ENCODE assay signal across 13 cellular contexts in genomic region chr14:68774771-68775613, GRCh38. TPM values are rescaled to one million over a fixed set of nuclear protein-coding genes. Genes with fewer than 3 reads are reported as not detected.
DNase-seq lines count a peak whose midpoint lies in the region; ATAC-seq, FAIRE-seq and TF ChIP-seq lines count a peak whose summit lies in the region.
"Had no signal": no experiment of that assay in that cellular context is flagged by ENCODE, and none has a peak within 500 bp of the region (broad histone marks: within the 10 kb centered on the region; RNA-seq: fewer than 3 reads in every experiment).

No MANE protein-coding gene starts in this region.

- no peaks in the 10 kb centered on the region for H4K20me1 ChIP-seq in H1 (replicated peaks in 1 of 2; ENCODE audit: control insufficient read depth in 1 of 2, insufficient read depth in 2 of 2, low read length in 2 of 2)

- no peak overlapping the region for H2AK5ac ChIP-seq in H1 (ENCODE audit: low read depth, low read length)

- no peak overlapping the region for H3K4me3 ChIP-seq in CD4-positive, alpha-beta memory T cell (ENCODE audit: low read length in 2 of 2)
- H3K4me3 ChIP-seq in H1 (ENCODE audit: extremely low read depth in 1 of 4, insufficient read depth in 2 of 4, low read depth in 3 of 4, low read length in 4 of 4) (no peak overlapping the region), A673 (ENCODE audit: low read depth, low read length, poor library complexity, severe bottlenecking) (no peak overlapping the region)
- H3K4me3 ChIP-seq: heart left ventricle had no signal

- 87% methylated on average over 4 of the region's 4 CpGs; no CpG with 5 or more reads in 1 of the 2 experiments for WGBS in H1 (ENCODE audit: extremely low coverage in 1 of 2, insufficient coverage in 1 of 2, insufficient read length in 1 of 2, insufficient replicate concordance in 2 of 2, low coverage in 1 of 2, low lambda C conversion rate in 2 of 2, missing lambda C conversion rate in 1 of 2), 2 experiments

- no peak for DNase-seq in CD4-positive, alpha-beta memory T cell
- DNase-seq in NCI-H226 = peak; percentile 80
- no peak for DNase-seq in H1 (ENCODE audit: low read depth in 1 of 2, low spot score in 2 of 2)
- peak; percentile 58 for DNase-seq in posterior vena cava (ENCODE audit: low spot score)
- no peak for DNase-seq in A673 (ENCODE audit: low spot score)
- DNase-seq in ACHN = no peak
- DNase-seq: central memory CD4-positive, alpha-beta T cell; H9; NCI-H748 treated with DMSO at 0.1 percent for 48 hours; T-helper 1 cell had no signal

- H4K8ac ChIP-seq in H1 (ENCODE audit: extremely low read depth, insufficient read depth, low read length) = no peak overlapping the region

- H3K27me3 ChIP-seq in CD4-positive, alpha-beta memory T cell (ENCODE audit: insufficient read depth, low read length) = no peaks in the 10 kb centered on the region
- H3K27me3 ChIP-seq in H1 (replicated peaks in 1 of 4; ENCODE audit: control insufficient read depth in 3 of 4, extremely low read depth in 1 of 4, insufficient read depth in 3 of 4, low read length in 3 of 4) (no peaks in the 10 kb centered on the region), A673 (replicated peaks; ENCODE audit: insufficient read depth, low read depth, low read length, poor library complexity) (no peaks in the 10 kb centered on the region)
- H3K27me3 ChIP-seq: heart left ventricle had no signal

- peak overlapping the region; percentile 30; the same call in 1 of the 2 replicates for H2BK12ac ChIP-seq in H1 (ENCODE audit: low read depth, low read length)

- POLR2A ChIA-PET in CD4-positive, alpha-beta memory T cell (lab: Charles Lee; ENCODE audit: partially characterized antibody) = interaction anchor here (1.2 to 28.0 kb wide), 5 partner anchors 14 to 268 kb away, joined by 3 to 997 read pairs (median 8); partner anchors contain the start of gene ZFP36L1
- POLR2A ChIA-PET in H1 (lab: Charles Lee; ENCODE audit: partially characterized antibody) = interaction anchor here (1.7 to 19.6 kb wide), 2 partner anchors 14 to 42 kb away, joined by 4 to 197 read pairs; partner anchors contain the start of gene ZFP36L1
- POLR2A ChIA-PET in A673 (lab: Charles Lee; ENCODE audit: low non-redundant PET) = no interaction called here

- no peaks in the 10 kb centered on the region for H3K9me3 ChIP-seq in CD4-positive, alpha-beta memory T cell (ENCODE audit: control insufficient read depth in 1 of 2, low read length in 2 of 2)
- H3K9me3 ChIP-seq in H1 (ENCODE audit: insufficient read depth in 2 of 2, low read depth in 1 of 2, low read length in 1 of 2) = no peaks in the 10 kb centered on the region
- H3K9me3 ChIP-seq in A673 (ENCODE audit: low read depth, low read length, poor library complexity, severe bottlenecking) = no peaks in the 10 kb centered on the region

- peak overlapping the region in 5 of 7 donors; percentile 46 to 84 (median 57) for H3K27ac Mint-ChIP-seq in CD4-positive, alpha-beta memory T cell
- H3K27ac Mint-ChIP-seq: H9 had no signal

- no peak overlapping the region for H4K5ac ChIP-seq in H1 (ENCODE audit: insufficient read length, low read depth, low read length)

- in situ Hi-C loops in ACHN (cut with HindIII; ENCODE audit: low pct_ligation_motif_present, low pct_unique_long_range_greater_than_20kb, low sequenced_read_pairs) = no loop called here

- no peak overlapping the region for H2BK15ac ChIP-seq in H1 (ENCODE audit: low read length)

- H3K18ac ChIP-seq in H1 (ENCODE audit: extremely low read depth, low read length) = no peak overlapping the region

- CTCF ChIA-PET in CD4-positive, alpha-beta memory T cell (lab: Charles Lee; ENCODE audit: partially characterized antibody) = interaction anchor here (0.8 to 6.6 kb wide), 6 partner anchors 15 to 149 kb away, joined by 3 to 46 read pairs (median 5); partner anchors contain the start of gene ZFP36L1
- CTCF ChIA-PET in H1 (lab: Charles Lee; ENCODE audit: partially characterized antibody) (interaction anchor here (0.8 to 4.1 kb wide), 28 partner anchors 8 to 1206 kb away, joined by 3 to 31 read pairs (median 4); no protein-coding TSS in a partner anchor), A673 (lab: Charles Lee) (no interaction called here)

- no TSS peak for BruUV-seq in A673 (replicated peaks; lab: Mats Ljungman, UMichigan)

- TF ChIP-seq CTCF in H1 (IDR thresholded peaks at IDR 0.05; ENCODE audit: control extremely low read depth in 1 of 3, insufficient read depth in 1 of 3, low read depth in 1 of 3, low read length in 3 of 3) (no peak), A673 (conservative IDR thresholded peaks at IDR 0.05; ENCODE audit: low read depth, low read length) (no peak)

- no peak overlapping the region for H3K27ac ChIP-seq in CD4-positive, alpha-beta memory T cell (ENCODE audit: low read depth, low read length)
- no peak overlapping the region for H3K27ac ChIP-seq in H1 (ENCODE audit: low read depth, low read length)
- no peak overlapping the region for H3K27ac ChIP-seq in A673 (ENCODE audit: low read depth, low read length, poor library complexity, severe bottlenecking)

- H4K91ac ChIP-seq in H1 (replicated peaks; ENCODE audit: insufficient read length, low read length) = no peak overlapping the region

- no peak overlapping the region for H2BK120ac ChIP-seq in H1 (replicated peaks; ENCODE audit: low read depth, low read length)

- intact Hi-C loops in CD4-positive, alpha-beta memory T cell (cut with micrococcal nuclease) = no loop called here
- intact Hi-C loops in posterior vena cava (cut with DNase I) = loop anchor here in 1 of 2 donors (5.0 kb wide), 1 partner anchor 223 kb away; no protein-coding TSS in a partner anchor
- intact Hi-C loops in A673 (cut with micrococcal nuclease; ENCODE audit: unreplicated experiment) = no loop called here

- H3K9ac ChIP-seq in H1 (replicated peaks in 1 of 4; ENCODE audit: extremely low read depth in 1 of 4, low read depth in 3 of 4, low read length in 3 of 4) = no peak overlapping the region

- no peak for TF ChIP-seq EP300 in H1 (IDR thresholded peaks at IDR 0.05; ENCODE audit: borderline replicate concordance in 1 of 2, low read depth in 2 of 2, low read length in 2 of 2)

- H3K56ac ChIP-seq in H1 (replicated peaks; ENCODE audit: insufficient read length, low read depth, low read length) = no peak overlapping the region

- H3K4me2 ChIP-seq in H1 (ENCODE audit: insufficient read depth in 1 of 2, low read depth in 2 of 2, low read length in 2 of 2) = no peak overlapping the region

- ATAC-seq in HG03095 (IDR thresholded peaks at IDR 0.05; ENCODE audit: unreplicated experiment) (no peak), GM21619 (IDR thresholded peaks at IDR 0.05; ENCODE audit: unreplicated experiment) (no peak)

- no peaks in the 10 kb centered on the region for H3K27me3 Mint-ChIP-seq in CD4-positive, alpha-beta memory T cell

- H3K4me1 ChIP-seq in CD4-positive, alpha-beta memory T cell (ENCODE audit: insufficient read depth, low read length) = peaks cover 90% of the 10 kb centered on the region
- H3K4me1 ChIP-seq in H1 (replicated peaks in 1 of 4; ENCODE audit: control insufficient read depth in 3 of 4, insufficient read depth in 4 of 4, low read length in 3 of 4) = no peaks in the 10 kb centered on the region; a peak in 1 of 7 replicates
- H3K4me1 ChIP-seq in A673 (ENCODE audit: insufficient read depth, low read length, poor library complexity, severe bottlenecking) = no peaks in the 10 kb centered on the region

- no peaks in the 10 kb centered on the region for H3K36me3 ChIP-seq in CD4-positive, alpha-beta memory T cell (ENCODE audit: insufficient read depth, low read length)
- H3K36me3 ChIP-seq in H1 (ENCODE audit: control insufficient read depth in 2 of 4, insufficient read depth in 4 of 4, low read length in 3 of 4) (no peaks in the 10 kb centered on the region; a peak in 1 of 8 replicates), A673 (ENCODE audit: insufficient read depth, low read length, poor library complexity, severe bottlenecking) (no peaks in the 10 kb centered on the region)
- H3K36me3 ChIP-seq: heart left ventricle had no signal

- no peak for TF ChIP-seq POLR2A in H1 (IDR thresholded peaks at IDR 0.05; ENCODE audit: control extremely low read depth in 1 of 2, low read depth in 2 of 2, low read length in 2 of 2)

- peaks cover 62 to 98% (median 77%) of the 10 kb centered on the region in 4 donors for H3K4me1 Mint-ChIP-seq in CD4-positive, alpha-beta memory T cell

- peaks cover 0 to 5% (median 0%) of the 10 kb centered on the region in 8 donors for H3K9me3 Mint-ChIP-seq in CD4-positive, alpha-beta memory T cell
- H3K9me3 Mint-ChIP-seq: H9 had no signal

- no peak for TF ChIP-seq RAD21 in H1 (IDR thresholded peaks at IDR 0.05 in 1 of 2, conservative IDR thresholded peaks at IDR 0.05 in 1 of 2; ENCODE audit: low read depth in 2 of 2, low read length in 2 of 2)

- no peaks in the 10 kb centered on the region for H3K79me2 ChIP-seq in H1 (ENCODE audit: control insufficient read depth in 1 of 2, insufficient read depth in 2 of 2, low read length in 2 of 2)

- peaks cover 0 to 2% of the 10 kb centered on the region in 2 donors for H3K36me3 Mint-ChIP-seq in CD4-positive, alpha-beta memory T cell

- no peak overlapping the region for H2BK20ac ChIP-seq in H1 (ENCODE audit: low read length)

- no peak overlapping the region for H3K23ac ChIP-seq in H1 (ENCODE audit: insufficient read length)

- H2AFZ ChIP-seq in H1 (ENCODE audit: low read length) = no peak overlapping the region

- no peaks in the 10 kb centered on the region for H3K79me1 ChIP-seq in H1 (ENCODE audit: low read depth, low read length)

- peak overlapping the region in 1 of 8 donors; percentile 20 for H3K4me3 Mint-ChIP-seq in CD4-positive, alpha-beta memory T cell
- H3K4me3 Mint-ChIP-seq: H9 had no signal

- FAIRE-seq in H1 (lab: Jason Lieb, UNC) = no peak

- H3K4ac ChIP-seq in H1 (replicated peaks; ENCODE audit: insufficient read length, low read depth, low read length) = no peak overlapping the region

- H3K23me2 ChIP-seq in H1 (ENCODE audit: low read depth, low read length) = no peaks in the 10 kb centered on the region

- no peak overlapping the region for H2BK5ac ChIP-seq in H1 (ENCODE audit: low read depth, low read length)

- no peak overlapping the region for H3K14ac ChIP-seq in H1 (ENCODE audit: insufficient read length)

TF ChIP-seq in H1, 55 proteins besides CTCF, POLR2A, EP300 and RAD21 (continues in another document):
- no peak for TF ChIP-seq JUN (IDR thresholded peaks at IDR 0.05; ENCODE audit: low read depth, low read length)

RNA-seq across cellular contexts. Expression of gene ZFP36L1, which starts 17.9 kb away (rescaled TPM):
- total RNA-seq in CD4-positive, alpha-beta memory T cell = 100 to 1,000 TPM; 227 to 242 TPM
- polyA plus RNA-seq in CD4-positive, alpha-beta memory T cell = 100 to 1,000 TPM in 1 of 2 donors, 10 to 100 TPM in 1; 60.3 to 127 TPM
- 132 TPM in 2 replicates for total RNA-seq in H1 (2021; fragmentation: NEBNext Ultra II Directional; extraction: Animal tissue kit (Norgen Biotek cat#: 25700))
- 80.4 and 136 TPM in 2 replicates for polyA plus RNA-seq in H1 (2011; rRNA removed)
- 61.9 TPM for polyA plus RNA-seq in H1 (2011; cell fraction: cytosol; rRNA removed)
- 90.3 TPM for polyA plus RNA-seq in H1 (2011; cell fraction: nucleus; rRNA removed)
- 89.6 to 126 TPM (median 117 TPM) in 4 replicates for polyA plus RNA-seq in H1 (2012, experiment 1 of 2)
- 56.1 TPM for polyA plus RNA-seq in H1 (2012, experiment 2 of 2)
- 127 TPM for polyA plus RNA-seq in H1 (2013, experiment 1 of 2)
- polyA plus RNA-seq in H1 (2013, experiment 2 of 2) = 135 TPM
- polyA minus RNA-seq in H1 (2011; rRNA and poly(A)+ RNA removed) = 19.5 and 20.6 TPM in 2 replicates
- 132 TPM for polyA minus RNA-seq in H1 (2011; cell fraction: cytosol; rRNA and poly(A)+ RNA removed)
- polyA minus RNA-seq in H1 (2011; cell fraction: nucleus; rRNA and poly(A)+ RNA removed) = 67.3 TPM
- total RNA-seq in posterior vena cava (100 to 1,000 TPM; 311 to 319 TPM), A673 (2021) (69.5 and 77.1 TPM in 2 replicates)

Comparison
In these comparisons a context has a peak if more than half of its experiments do, and no peak if none do; other contexts are left out.
1. DNase-seq: peak in NCI-H226 (single experiment) and posterior vena cava (single experiment); none in CD4-positive, alpha-beta memory T cell (0 of 5), H1 (0 of 2), A673 (single experiment) and ACHN (single experiment).